8 cellular contexts compared by ENCODE assay signal in the genomic region with DNA sequence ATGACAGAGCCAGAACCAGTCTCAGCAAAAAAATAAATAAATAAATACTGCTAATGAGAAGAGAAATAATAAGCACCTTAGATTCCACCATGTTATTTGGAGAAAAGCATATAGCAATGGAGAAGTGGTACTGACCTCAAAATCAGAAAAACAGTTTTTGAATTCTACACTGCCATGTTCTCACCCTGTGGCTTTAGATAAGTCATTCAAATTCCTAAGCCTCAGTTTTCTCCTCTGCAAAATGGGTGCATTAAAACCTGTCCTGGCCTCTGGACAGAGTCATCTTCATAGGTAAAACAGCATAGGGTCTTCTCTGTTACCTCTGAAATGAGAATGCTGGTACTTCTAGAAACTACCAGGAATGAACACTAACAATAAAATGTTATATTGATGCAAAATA.
"Had no signal": no experiment of that assay in that cellular context is flagged by ENCODE, and none has a peak within 500 bp of the region (broad histone marks: within the 10 kb centered on the region; RNA-seq: fewer than 3 reads in every experiment).

No MANE protein-coding gene starts in this region.

- DNase-seq: GDM1, GF-D8 had no signal

- H3K4me3 ChIP-seq: GM12878 had no signal

- ATAC-seq: GM12878 had no signal

- FAIRE-seq: G401.6, GM12878, GM12891, GM12892, GM18507, GM19239 had no signal
